9 cellular contexts compared by ENCODE assay signal in genomic region chr3:72346526-72346926, GRCh38.
A peak's percentile ranks its signal among the peaks of the same experiment; 100 is the strongest.
DNase-seq lines count a peak whose midpoint lies in the region; ATAC-seq and TF ChIP-seq lines count a peak whose summit lies in the region.
"Had no signal": no experiment of that assay in that cellular context is flagged by ENCODE, and none has a peak within 500 bp of the region (broad histone marks: within the 10 kb centered on the region; RNA-seq: fewer than 3 reads in every experiment).

No MANE protein-coding gene starts in this region.

- no peak overlapping the region for H3K4me3 Mint-ChIP-seq in activated CD8-positive, alpha-beta memory T cell treated with anti-CD3 and anti-CD28 coated beads, Interleukin-2, amount 10 ng/mL, durations not matched to agents 7 days and 5 days

- no peaks in the 10 kb centered on the region for H3K27me3 ChIP-seq in foreskin keratinocyte

- peak; percentile 22 for ATAC-seq in activated CD8-positive, alpha-beta memory T cell treated with anti-CD3 and anti-CD28 coated beads, Interleukin-2, amount 10 ng/mL, durations not matched to agents 7 days and 5 days
- ATAC-seq in foreskin keratinocyte: peak; percentile 84

- H3K36me3 Mint-ChIP-seq in activated CD8-positive, alpha-beta memory T cell treated with anti-CD3 and anti-CD28 coated beads, Interleukin-2, amount 10 ng/mL, durations not matched to agents 7 days and 5 days: peaks cover 3% of the 10 kb centered on the region

- peaks cover 13% of the 10 kb centered on the region for H3K4me1 ChIP-seq in foreskin keratinocyte

- no peak for TF ChIP-seq CTCF in foreskin keratinocyte (conservative IDR thresholded peaks at IDR 0.05)

- peaks cover 20% of the 10 kb centered on the region for H3K27me3 Mint-ChIP-seq in activated CD8-positive, alpha-beta memory T cell treated with anti-CD3 and anti-CD28 coated beads, Interleukin-2, amount 10 ng/mL, durations not matched to agents 7 days and 5 days

- no peak overlapping the region for H3K27ac ChIP-seq in foreskin keratinocyte

- no peaks in the 10 kb centered on the region for H3K9me3 Mint-ChIP-seq in activated CD8-positive, alpha-beta memory T cell treated with anti-CD3 and anti-CD28 coated beads, Interleukin-2, amount 10 ng/mL, durations not matched to agents 7 days and 5 days (ENCODE audit: low read depth)

- DNase-seq in activated CD8-positive, alpha-beta memory T cell treated with anti-CD3 and anti-CD28 coated beads, Interleukin-2, amount 10 ng/mL, durations not matched to agents 7 days and 5 days: no peak
- DNase-seq in activated CD8-positive, alpha-beta memory T cell treated with anti-CD3 and anti-CD28 coated beads for 24 hours: no peak
- DNase-seq in SKM-1 (lab: John Stamatoyannopoulos, UW; ENCODE audit: unreplicated experiment) (peak; percentile 73), foreskin keratinocyte (peak; percentile 77 to 92), stromal cell of bone marrow (ENCODE audit: low read depth) (peak; percentile 96), NCI-H2029 (lab: John Stamatoyannopoulos, UW) (no peak), Kasumi-1 (lab: John Stamatoyannopoulos, UW) (no peak), NCI-H128 (lab: John Stamatoyannopoulos, UW; ENCODE audit: unreplicated experiment) (no peak)
- DNase-seq: left cardiac atrium had no signal

- CTCF ChIA-PET in activated CD8-positive, alpha-beta memory T cell treated with anti-CD3 and anti-CD28 coated beads, Interleukin-2, amount 10 ng/mL, durations not matched to agents 7 days and 5 days (lab: Charles Lee): no interaction called here

- peaks cover 68% of the 10 kb centered on the region for H3K4me1 Mint-ChIP-seq in activated CD8-positive, alpha-beta memory T cell treated with anti-CD3 and anti-CD28 coated beads, Interleukin-2, amount 10 ng/mL, durations not matched to agents 7 days and 5 days

- H3K27ac Mint-ChIP-seq in activated CD8-positive, alpha-beta memory T cell treated with anti-CD3 and anti-CD28 coated beads, Interleukin-2, amount 10 ng/mL, durations not matched to agents 7 days and 5 days: peak overlapping the region; percentile 69

Comparison
In these comparisons a context has a peak if more than half of its experiments do, and no peak if none do; other contexts are left out.
1. DNase-seq: peak in SKM-1 (single experiment), foreskin keratinocyte (2 of 2) and stromal cell of bone marrow (single experiment); none in activated CD8-positive, alpha-beta memory T cell treated with anti-CD3 and anti-CD28 coated beads, Interleukin-2, amount 10 ng/mL, durations not matched to agents 7 days and 5 days (single experiment), activated CD8-positive, alpha-beta memory T cell treated with anti-CD3 and anti-CD28 coated beads for 24 hours (single experiment), NCI-H2029 (single experiment), Kasumi-1 (0 of 2) and NCI-H128 (single experiment).